In genomic region chr1:63924600-63924999, GRCh38 we compare ENCODE assay signal across 30 cellular contexts.
A peak's percentile ranks its signal among the peaks of the same experiment; 100 is the strongest.
DNase-seq lines count a peak whose midpoint lies in the region; ATAC-seq, FAIRE-seq and TF ChIP-seq lines count a peak whose summit lies in the region.
"Had no signal": no experiment of that assay in that cellular context is flagged by ENCODE, and none has a peak within 500 bp of the region (broad histone marks: within the 10 kb centered on the region; RNA-seq: fewer than 3 reads in every experiment).

No MANE protein-coding gene starts in this region.

- H3K9me2 ChIP-seq in MM.1S (replicated peaks; ENCODE audit: insufficient read depth, low read length): no peaks in the 10 kb centered on the region

- no peak overlapping the region for H3K14ac ChIP-seq in H1 (ENCODE audit: insufficient read length)

- H3K23ac ChIP-seq in H1 (ENCODE audit: insufficient read length): no peak overlapping the region

- peak in 1 of 2 experiments; percentile 32; a peak in 2 of 4 replicates for TF ChIP-seq RAD21 in H1 (IDR thresholded peaks at IDR 0.05 in 1 of 2, conservative IDR thresholded peaks at IDR 0.05 in 1 of 2; ENCODE audit: low read depth in 2 of 2, low read length in 2 of 2)

- H3K27ac Mint-ChIP-seq in Calu3 (ENCODE audit: unreplicated experiment): peak overlapping the region; percentile 66
- H3K27ac Mint-ChIP-seq: activated B cell treated with CpG ODN at 0.5 μM for 24 hours; activated CD4-positive, alpha-beta T cell treated with anti-CD3 and anti-CD28 coated beads, Interleukin-2, amount 10 ng/mL, durations not matched to agents 7 days and 5 days; activated naive CD8-positive, alpha-beta T cell treated with anti-CD3 and anti-CD28 coated beads, Interleukin-2, amount 10 ng/mL, durations not matched to agents 7 days and 5 days; CD4-positive, CD25-positive, alpha-beta regulatory T cell; naive thymus-derived CD8-positive, alpha-beta T cell; T-cell had no signal

- H2BK15ac ChIP-seq in H1 (ENCODE audit: low read length): no peak overlapping the region

- H3K56ac ChIP-seq in H1 (replicated peaks; ENCODE audit: insufficient read length, low read depth, low read length): no peak overlapping the region

- H3K9ac ChIP-seq in MM.1S (ENCODE audit: low read length) (no peak overlapping the region), H1 (replicated peaks in 1 of 4; ENCODE audit: extremely low read depth in 1 of 4, low read depth in 3 of 4, low read length in 3 of 4) (no peak overlapping the region)
- H3K9ac ChIP-seq: KMS-11 had no signal

- no peaks in the 10 kb centered on the region for H3K27me3 ChIP-seq in MM.1S (replicated peaks; ENCODE audit: insufficient read depth, low read length)
- H3K27me3 ChIP-seq in H1 (replicated peaks in 1 of 4; ENCODE audit: control insufficient read depth in 3 of 4, extremely low read depth in 1 of 4, insufficient read depth in 3 of 4, low read length in 3 of 4): no peaks in the 10 kb centered on the region
- no peaks in the 10 kb centered on the region for H3K27me3 ChIP-seq in thoracic aorta (replicated peaks; ENCODE audit: insufficient read depth)
- H3K27me3 ChIP-seq: esophagus muscularis mucosa, SJCRH30, transverse colon had no signal

- no peak overlapping the region for H3K18ac ChIP-seq in H1 (ENCODE audit: extremely low read depth, low read length)

- no peak overlapping the region for H2BK12ac ChIP-seq in H1 (ENCODE audit: low read depth, low read length)

- no peak overlapping the region for H4K91ac ChIP-seq in H1 (replicated peaks; ENCODE audit: insufficient read length, low read length)

- H2AK5ac ChIP-seq in H1 (ENCODE audit: low read depth, low read length): no peak overlapping the region

- no peaks in the 10 kb centered on the region for H3K36me3 ChIP-seq in MM.1S (replicated peaks; ENCODE audit: insufficient read depth, low read length)
- H3K36me3 ChIP-seq in H1 (ENCODE audit: control insufficient read depth in 2 of 4, insufficient read depth in 4 of 4, low read length in 3 of 4): no peaks in the 10 kb centered on the region
- no peaks in the 10 kb centered on the region for H3K36me3 ChIP-seq in thoracic aorta
- H3K36me3 ChIP-seq: esophagus muscularis mucosa, HAP-1, SJCRH30, transverse colon had no signal

- H4K5ac ChIP-seq in H1 (ENCODE audit: insufficient read length, low read depth, low read length): no peak overlapping the region

- peaks cover 57% of the 10 kb centered on the region for H3K4me1 Mint-ChIP-seq in Calu3 (ENCODE audit: low read depth, unreplicated experiment)
- H3K4me1 Mint-ChIP-seq: activated B cell treated with CpG ODN at 0.5 μM for 24 hours; activated CD4-positive, alpha-beta T cell treated with anti-CD3 and anti-CD28 coated beads, Interleukin-2, amount 10 ng/mL, durations not matched to agents 7 days and 5 days; activated naive CD8-positive, alpha-beta T cell treated with anti-CD3 and anti-CD28 coated beads, Interleukin-2, amount 10 ng/mL, durations not matched to agents 7 days and 5 days; CD4-positive, CD25-positive, alpha-beta regulatory T cell; central memory CD8-positive, alpha-beta T cell; naive thymus-derived CD8-positive, alpha-beta T cell; T-cell had no signal

- no peak for FAIRE-seq in H1 (lab: Jason Lieb, UNC)
- FAIRE-seq: GM19239 had no signal

- no peak overlapping the region for H4K8ac ChIP-seq in H1 (ENCODE audit: extremely low read depth, insufficient read depth, low read length)

- H2BK5ac ChIP-seq in H1 (ENCODE audit: low read depth, low read length): no peak overlapping the region

- BruUV-seq in Calu3 (replicated peaks; lab: Mats Ljungman, UMichigan): no TSS peak

- no peak for TF ChIP-seq CTCF in Calu3 (IDR thresholded peaks at IDR 0.05; ENCODE audit: unreplicated experiment)
- TF ChIP-seq CTCF in MM.1S (IDR thresholded peaks at IDR 0.05; ENCODE audit: low read length): no peak
- TF ChIP-seq CTCF in H1 (IDR thresholded peaks at IDR 0.05; ENCODE audit: control extremely low read depth in 1 of 3, insufficient read depth in 1 of 3, low read depth in 1 of 3, low read length in 3 of 3): peak in 2 of 3 experiments; percentile 9 to 11; a peak in 2 of 4 replicates
- no peak for TF ChIP-seq CTCF in thoracic aorta (IDR thresholded peaks at IDR 0.05)

- no peak overlapping the region for H2BK120ac ChIP-seq in H1 (replicated peaks; ENCODE audit: low read depth, low read length)

- H4K20me1 ChIP-seq in MM.1S (ENCODE audit: insufficient read depth, low read length) (no peaks in the 10 kb centered on the region), H1 (replicated peaks in 1 of 2; ENCODE audit: control insufficient read depth in 1 of 2, insufficient read depth in 2 of 2, low read length in 2 of 2) (peaks cover 9 to 10% of the 10 kb centered on the region in 2 experiments)

- POLR2A ChIA-PET in H1 (lab: Charles Lee; ENCODE audit: partially characterized antibody): no interaction called here

- H3K27ac ChIP-seq in MM.1S (ENCODE audit: low read length) (no peak overlapping the region), H1 (ENCODE audit: low read depth, low read length) (no peak overlapping the region), thoracic aorta (peak overlapping the region; percentile 43 to 72)
- H3K27ac ChIP-seq: esophagus muscularis mucosa, HL-60, KMS-11, SJCRH30, transverse colon had no signal

- H2BK20ac ChIP-seq in H1 (ENCODE audit: low read length): no peak overlapping the region

- DNase-seq in Calu3: no peak
- peak; percentile 0 for DNase-seq in MM.1S
- DNase-seq in H1 (ENCODE audit: low read depth in 1 of 2, low spot score in 2 of 2): no peak
- DNase-seq in thoracic aorta (ENCODE audit: low spot score): no peak
- DNase-seq in NCI-H446 (lab: John Stamatoyannopoulos, UW): no peak
- no peak for DNase-seq in MV-4-11 (lab: John Stamatoyannopoulos, UW)
- DNase-seq: activated B cell treated with CpG ODN at 0.5 μM for 24 hours; activated CD4-positive, alpha-beta T cell treated with anti-CD3 and anti-CD28 coated beads, Interleukin-2, amount 10 ng/mL, durations not matched to agents 7 days and 5 days; activated effector memory CD4-positive, alpha-beta T cell treated with Interleukin-2 at 50 U/mL for 16 hours; activated naive CD8-positive, alpha-beta T cell treated with anti-CD3 and anti-CD28 coated beads, Interleukin-2, amount 10 ng/mL, durations not matched to agents 7 days and 5 days; CD4-positive, CD25-positive, alpha-beta regulatory T cell; dermis blood vessel endothelial cell; foreskin melanocyte; kidney glomerular epithelial cell; naive thymus-derived CD8-positive, alpha-beta T cell; NCI-H1417 treated with DMSO at 0.1 percent for 48 hours; NCI-H226; NCI-H748 treated with DMSO at 0.1 percent for 48 hours; SJCRH30; stimulated activated CD4-positive, alpha-beta T cell treated with anti-CD3 and anti-CD28 coated beads, Interleukin-4, amount 100 ng/mL, for 1 hour; T-cell; transverse colon had no signal

- ATAC-seq in thoracic aorta (ENCODE audit: insufficient number of reproducible peaks, low FRiP score, low read depth) (no peak), GM18511 (IDR thresholded peaks at IDR 0.05; ENCODE audit: unreplicated experiment) (no peak)
- ATAC-seq: naive thymus-derived CD8-positive, alpha-beta T cell; T-cell had no signal

- intact Hi-C loops in Calu3 (cut with micrococcal nuclease; ENCODE audit: unreplicated experiment): loop anchor here (5.0 kb wide), 1 partner anchor 318 kb away; no protein-coding TSS in a partner anchor

- no peaks in the 10 kb centered on the region for H3K23me2 ChIP-seq in H1 (ENCODE audit: low read depth, low read length)

- no peak for TF ChIP-seq EP300 in H1 (IDR thresholded peaks at IDR 0.05; ENCODE audit: borderline replicate concordance in 1 of 2, low read depth in 2 of 2, low read length in 2 of 2)

- H3K9me3 ChIP-seq in MM.1S (replicated peaks; ENCODE audit: insufficient read depth, low read length) (no peaks in the 10 kb centered on the region), H1 (ENCODE audit: insufficient read depth in 2 of 2, low read depth in 1 of 2, low read length in 1 of 2) (no peaks in the 10 kb centered on the region), thoracic aorta (no peaks in the 10 kb centered on the region)
- H3K9me3 ChIP-seq: esophagus muscularis mucosa, HAP-1, SJCRH30, transverse colon had no signal

- H3K4me3 Mint-ChIP-seq in Calu3 (ENCODE audit: low read depth, unreplicated experiment): no peak overlapping the region
- H3K4me3 Mint-ChIP-seq: activated B cell treated with CpG ODN at 0.5 μM for 24 hours; activated CD4-positive, alpha-beta T cell treated with anti-CD3 and anti-CD28 coated beads, Interleukin-2, amount 10 ng/mL, durations not matched to agents 7 days and 5 days; activated naive CD8-positive, alpha-beta T cell treated with anti-CD3 and anti-CD28 coated beads, Interleukin-2, amount 10 ng/mL, durations not matched to agents 7 days and 5 days; CD4-positive, CD25-positive, alpha-beta regulatory T cell; central memory CD8-positive, alpha-beta T cell; naive thymus-derived CD8-positive, alpha-beta T cell; T-cell had no signal

- no peak for TF ChIP-seq POLR2A in H1 (IDR thresholded peaks at IDR 0.05; ENCODE audit: control extremely low read depth in 1 of 2, low read depth in 2 of 2, low read length in 2 of 2)

- H3F3A ChIP-seq in MM.1S (ENCODE audit: insufficient read depth, low read length): no peaks in the 10 kb centered on the region

- H3K27me3 Mint-ChIP-seq in Calu3 (ENCODE audit: unreplicated experiment): no peaks in the 10 kb centered on the region
- H3K27me3 Mint-ChIP-seq: activated CD4-positive, alpha-beta T cell treated with anti-CD3 and anti-CD28 coated beads, Interleukin-2, amount 10 ng/mL, durations not matched to agents 7 days and 5 days; CD4-positive, CD25-positive, alpha-beta regulatory T cell; T-cell had no signal

- peaks cover 11% of the 10 kb centered on the region for H3K79me1 ChIP-seq in H1 (ENCODE audit: low read depth, low read length)

- no peak overlapping the region for H3K4ac ChIP-seq in H1 (replicated peaks; ENCODE audit: insufficient read length, low read depth, low read length)

- peaks cover 9% of the 10 kb centered on the region for H3K36me3 Mint-ChIP-seq in Calu3 (ENCODE audit: insufficient read depth, unreplicated experiment)
- H3K36me3 Mint-ChIP-seq: activated naive CD8-positive, alpha-beta T cell treated with anti-CD3 and anti-CD28 coated beads, Interleukin-2, amount 10 ng/mL, durations not matched to agents 7 days and 5 days; CD4-positive, CD25-positive, alpha-beta regulatory T cell; naive thymus-derived CD8-positive, alpha-beta T cell; T-cell had no signal

- H3K4me2 ChIP-seq in MM.1S (ENCODE audit: low read depth, low read length) (no peak overlapping the region), H1 (ENCODE audit: insufficient read depth in 1 of 2, low read depth in 2 of 2, low read length in 2 of 2) (no peak overlapping the region)
- H3K4me2 ChIP-seq: KMS-11 had no signal

- 97% methylated on average over 3 of the region's 3 CpGs; no CpG with 5 or more reads in 1 of the 2 experiments for WGBS in H1 (ENCODE audit: extremely low coverage in 1 of 2, insufficient coverage in 1 of 2, insufficient read length in 1 of 2, insufficient replicate concordance in 2 of 2, low coverage in 1 of 2, low lambda C conversion rate in 2 of 2, missing lambda C conversion rate in 1 of 2), 2 experiments

- CTCF ChIA-PET in Calu3 (lab: Charles Lee) (interaction anchor here (0.6 to 1.0 kb wide), 3 partner anchors 232 to 263 kb away, joined by 3 read pairs; no protein-coding TSS in a partner anchor), H1 (lab: Charles Lee; ENCODE audit: partially characterized antibody) (interaction anchor here (2.3 to 4.6 kb wide), 2 partner anchors 11 to 233 kb away, joined by 9 to 23 read pairs; no protein-coding TSS in a partner anchor)

- H3K79me2 ChIP-seq in MM.1S (ENCODE audit: low read length) (no peaks in the 10 kb centered on the region), H1 (ENCODE audit: control insufficient read depth in 1 of 2, insufficient read depth in 2 of 2, low read length in 2 of 2) (peaks cover 0 to 74% of the 10 kb centered on the region in 2 experiments; a peak in 3 of 4 replicates)

- no peak overlapping the region for H3K4me3 ChIP-seq in MM.1S (ENCODE audit: low read length)
- no peak overlapping the region for H3K4me3 ChIP-seq in H1 (ENCODE audit: extremely low read depth in 1 of 4, insufficient read depth in 2 of 4, low read depth in 3 of 4, low read length in 4 of 4)
- H3K4me3 ChIP-seq in thoracic aorta: no peak overlapping the region
- H3K4me3 ChIP-seq: esophagus muscularis mucosa, HAP-1, lung, SJCRH30, transverse colon had no signal

- H3K9me3 Mint-ChIP-seq in Calu3 (ENCODE audit: low read depth, unreplicated experiment): no peaks in the 10 kb centered on the region
- H3K9me3 Mint-ChIP-seq: activated B cell treated with CpG ODN at 0.5 μM for 24 hours; activated CD4-positive, alpha-beta T cell treated with anti-CD3 and anti-CD28 coated beads, Interleukin-2, amount 10 ng/mL, durations not matched to agents 7 days and 5 days; activated naive CD8-positive, alpha-beta T cell treated with anti-CD3 and anti-CD28 coated beads, Interleukin-2, amount 10 ng/mL, durations not matched to agents 7 days and 5 days; central memory CD8-positive, alpha-beta T cell; naive thymus-derived CD8-positive, alpha-beta T cell; T-cell had no signal

- no peaks in the 10 kb centered on the region for H3K4me1 ChIP-seq in MM.1S (ENCODE audit: low read length)
- H3K4me1 ChIP-seq in H1 (replicated peaks in 1 of 4; ENCODE audit: control insufficient read depth in 3 of 4, insufficient read depth in 4 of 4, low read length in 3 of 4): peaks cover 2 to 22% (median 17%) of the 10 kb centered on the region in 4 experiments; a peak in 4 of 7 replicates
- H3K4me1 ChIP-seq in thoracic aorta (ENCODE audit: control insufficient read depth in 1 of 2, low read depth in 2 of 2): peaks cover 30 to 68% of the 10 kb centered on the region in 2 donors
- H3K4me1 ChIP-seq: HAP-1 had no signal

- H2AFZ ChIP-seq in MM.1S (ENCODE audit: low read length) (no peak overlapping the region), H1 (ENCODE audit: low read length) (no peak overlapping the region)

Comparison
In these comparisons a context has a peak if more than half of its experiments do, and no peak if none do; other contexts are left out.
1. CTCF ChIP-seq: peak in H1 (2 of 3); none in Calu3 (single experiment), MM.1S (single experiment) and thoracic aorta (single experiment).
2. H3K27ac ChIP-seq: peak in thoracic aorta (2 of 2); none in MM.1S (single experiment) and H1 (single experiment).